In the genomic region with DNA sequence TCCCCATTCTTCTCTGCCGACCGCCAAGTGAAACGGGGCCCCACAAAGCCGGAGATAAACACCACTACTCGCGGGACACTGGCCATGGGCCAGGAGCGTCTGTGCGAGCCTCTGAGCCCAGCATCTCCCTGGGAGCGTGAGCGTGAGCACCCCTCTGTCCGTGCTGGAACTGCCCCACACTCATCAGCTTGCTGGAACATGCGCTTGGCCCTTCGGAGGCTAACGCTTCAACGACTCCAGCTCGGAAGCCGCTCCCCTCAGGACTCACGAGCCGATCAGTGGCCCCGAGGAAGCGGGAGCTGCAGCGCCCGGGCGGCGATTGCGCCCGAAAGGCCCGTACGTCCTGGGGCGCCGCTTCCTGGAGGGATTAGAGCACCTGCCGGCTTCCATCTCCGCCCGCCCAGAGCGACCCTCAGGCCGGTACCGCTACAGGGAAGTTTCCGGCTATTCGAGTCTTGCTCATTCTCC, we compare ENCODE assay signal across 7 cellular contexts. TPM values are rescaled to one million over a fixed set of nuclear protein-coding genes. Genes with fewer than 3 reads are reported as not detected.
A peak's percentile ranks its signal among the peaks of the same experiment; 100 is the strongest.
DNase-seq lines count a peak whose midpoint lies in the region; ATAC-seq, FAIRE-seq and TF ChIP-seq lines count a peak whose summit lies in the region.

No MANE protein-coding gene starts in this region.

- no peak overlapping the region for H3K27ac Mint-ChIP-seq in mesothelial cell of epicardium

- TF ChIP-seq CTCF in GM12865 (IDR thresholded peaks at IDR 0.05; ENCODE audit: insufficient read depth, low read depth, low read length, missing control alignments) (no peak), H1 (IDR thresholded peaks at IDR 0.05; ENCODE audit: control extremely low read depth in 1 of 3, insufficient read depth in 1 of 3, low read depth in 1 of 3, low read length in 3 of 3) (no peak), mesothelial cell of epicardium (IDR thresholded peaks at IDR 0.05; ENCODE audit: unreplicated experiment) (no peak)

- no peaks in the 10 kb centered on the region for H3K79me2 ChIP-seq in H1 (ENCODE audit: control insufficient read depth in 1 of 2, insufficient read depth in 2 of 2, low read length in 2 of 2)

- 3% methylated on average over 39 of the region's 39 CpGs; no CpG with 5 or more reads in 1 of the 2 experiments for WGBS in H1 (ENCODE audit: extremely low coverage in 1 of 2, insufficient coverage in 1 of 2, insufficient read length in 1 of 2, insufficient replicate concordance in 2 of 2, low coverage in 1 of 2, low lambda C conversion rate in 2 of 2, missing lambda C conversion rate in 1 of 2), 2 experiments
- 1 to 2% methylated on average over 39 of the region's 39 CpGs for WGBS in aorta, 2 donors

- no peak overlapping the region for H4K5ac ChIP-seq in H1 (ENCODE audit: insufficient read length, low read depth, low read length)

- H2AFZ ChIP-seq in H1 (ENCODE audit: low read length): no peak overlapping the region

- H3K4me3 Mint-ChIP-seq in mesothelial cell of epicardium: peak overlapping the region; percentile 64

- H3K79me1 ChIP-seq in H1 (ENCODE audit: low read depth, low read length): no peaks in the 10 kb centered on the region

- no peak overlapping the region; the same call in 1 of the 2 replicates for H2BK5ac ChIP-seq in H1 (ENCODE audit: low read depth, low read length)

- H3K9me3 ChIP-seq in H1 (ENCODE audit: insufficient read depth in 2 of 2, low read depth in 1 of 2, low read length in 1 of 2) (no peaks in the 10 kb centered on the region), aorta (ENCODE audit: control insufficient read depth, low read length) (no peaks in the 10 kb centered on the region)

- H3K4me3 ChIP-seq in GM12865 (ENCODE audit: low read depth, low read length): peak overlapping the region; percentile 45
- H3K4me3 ChIP-seq in H1 (ENCODE audit: extremely low read depth in 1 of 4, insufficient read depth in 2 of 4, low read depth in 3 of 4, low read length in 4 of 4): peak overlapping the region; percentile 32 to 71 (median 66)
- H3K4me3 ChIP-seq in aorta (ENCODE audit: low read length in 2 of 2): peak overlapping the region; percentile 2 to 30

- no peak overlapping the region for H2BK120ac ChIP-seq in H1 (replicated peaks; ENCODE audit: low read depth, low read length)

- H3K36me3 ChIP-seq in H1 (ENCODE audit: control insufficient read depth in 2 of 4, insufficient read depth in 4 of 4, low read length in 3 of 4) (no peaks in the 10 kb centered on the region), aorta (ENCODE audit: control insufficient read depth in 1 of 2, insufficient read depth in 2 of 2, low read length in 1 of 2) (no peaks in the 10 kb centered on the region)

- TF ChIP-seq RAD21 in H1 (IDR thresholded peaks at IDR 0.05 in 1 of 2, conservative IDR thresholded peaks at IDR 0.05 in 1 of 2; ENCODE audit: low read depth in 2 of 2, low read length in 2 of 2): no peak

- H3K14ac ChIP-seq in H1 (ENCODE audit: insufficient read length): no peak overlapping the region

- H3K27me3 Mint-ChIP-seq in mesothelial cell of epicardium (ENCODE audit: low read depth): peaks cover 74% of the 10 kb centered on the region

- no peak overlapping the region for H3K23ac ChIP-seq in H1 (ENCODE audit: insufficient read length)

- H2BK20ac ChIP-seq in H1 (ENCODE audit: low read length): no peak overlapping the region

- CTCF ChIA-PET in H1 (lab: Charles Lee; ENCODE audit: partially characterized antibody): interaction anchor here (0.6 to 11.7 kb wide), 14 partner anchors 9 to 458 kb away, joined by 3 to 276 read pairs (median 10); no protein-coding TSS in a partner anchor

- no peak overlapping the region for H3K4ac ChIP-seq in H1 (replicated peaks; ENCODE audit: insufficient read length, low read depth, low read length)

- H2BK15ac ChIP-seq in H1 (ENCODE audit: low read length): peak overlapping the region; percentile 88; the same call in 1 of the 2 replicates

- intact Hi-C loops in aorta (cut with DNase I): loop anchor here (5.0 kb wide), 3 partner anchors 70 to 140 kb away; no protein-coding TSS in a partner anchor

- H3K4me1 ChIP-seq in H1 (replicated peaks in 1 of 4; ENCODE audit: control insufficient read depth in 3 of 4, insufficient read depth in 4 of 4, low read length in 3 of 4): peaks cover 16 to 18% (median 17%) of the 10 kb centered on the region in 4 experiments
- no peaks in the 10 kb centered on the region for H3K4me1 ChIP-seq in aorta (ENCODE audit: control insufficient read depth in 1 of 2, insufficient read depth in 2 of 2, low read length in 2 of 2)

- peaks cover 18% of the 10 kb centered on the region for H3K4me1 Mint-ChIP-seq in mesothelial cell of epicardium

- H2AK5ac ChIP-seq in H1 (ENCODE audit: low read depth, low read length): no peak overlapping the region

- no peak for TF ChIP-seq EP300 in H1 (IDR thresholded peaks at IDR 0.05; ENCODE audit: borderline replicate concordance in 1 of 2, low read depth in 2 of 2, low read length in 2 of 2)

- no peaks in the 10 kb centered on the region for H3K36me3 Mint-ChIP-seq in mesothelial cell of epicardium

- H3K56ac ChIP-seq in H1 (replicated peaks; ENCODE audit: insufficient read length, low read depth, low read length): no peak overlapping the region

- DNase-seq in GM12865 (ENCODE audit: low read depth): peak; percentile 40
- DNase-seq in RPMI7951 (ENCODE audit: low read depth): peak; percentile 11
- DNase-seq in H1 (ENCODE audit: low read depth in 1 of 2, low spot score in 2 of 2): peak; percentile 34 to 73
- peak in 1 of 2 experiments; percentile 54 for DNase-seq in mesothelial cell of epicardium (ENCODE audit: low spot score in 2 of 2, unreplicated experiment in 2 of 2)
- DNase-seq in aorta: no peak
- no peak for DNase-seq in OCI-M2 (lab: John Stamatoyannopoulos, UW; ENCODE audit: unreplicated experiment)
- no peak for DNase-seq in SK-N-DZ (ENCODE audit: low spot score)

- H3K27ac ChIP-seq in H1 (ENCODE audit: low read depth, low read length) (no peak overlapping the region), aorta (ENCODE audit: low read depth in 1 of 2, low read length in 2 of 2) (no peak overlapping the region)

- peaks cover 18% of the 10 kb centered on the region for H3K23me2 ChIP-seq in H1 (ENCODE audit: low read depth, low read length)

- no peak overlapping the region for H4K8ac ChIP-seq in H1 (ENCODE audit: extremely low read depth, insufficient read depth, low read length)

- H2BK12ac ChIP-seq in H1 (ENCODE audit: low read depth, low read length): no peak overlapping the region

- no peak for FAIRE-seq in H1 (lab: Jason Lieb, UNC)

- H3K9me3 Mint-ChIP-seq in mesothelial cell of epicardium: no peaks in the 10 kb centered on the region

- peaks cover 7 to 13% of the 10 kb centered on the region in 2 experiments for H4K20me1 ChIP-seq in H1 (replicated peaks in 1 of 2; ENCODE audit: control insufficient read depth in 1 of 2, insufficient read depth in 2 of 2, low read length in 2 of 2)

- no peak overlapping the region for H4K91ac ChIP-seq in H1 (replicated peaks; ENCODE audit: insufficient read length, low read length)

- H3K27me3 ChIP-seq in H1 (replicated peaks in 1 of 4; ENCODE audit: control insufficient read depth in 3 of 4, extremely low read depth in 1 of 4, insufficient read depth in 3 of 4, low read length in 3 of 4): peaks cover 10 to 34% (median 26%) of the 10 kb centered on the region in 4 experiments
- no peaks in the 10 kb centered on the region for H3K27me3 ChIP-seq in aorta (ENCODE audit: control insufficient read depth in 1 of 2, insufficient read depth in 2 of 2, low read length in 1 of 2)

- POLR2A ChIA-PET in H1 (lab: Charles Lee; ENCODE audit: partially characterized antibody): interaction anchor here (1.3 to 2.9 kb wide), 4 partner anchors 10 to 95 kb away, joined by 3 to 15 read pairs (median 6); no protein-coding TSS in a partner anchor

- TF ChIP-seq POLR2A in H1 (IDR thresholded peaks at IDR 0.05; ENCODE audit: control extremely low read depth in 1 of 2, low read depth in 2 of 2, low read length in 2 of 2): no peak

- H3K4me2 ChIP-seq in H1 (ENCODE audit: insufficient read depth in 1 of 2, low read depth in 2 of 2, low read length in 2 of 2): peak overlapping the region; percentile 85 to 90

- peak overlapping the region; percentile 66; the same call in 1 of the 2 replicates for H3K18ac ChIP-seq in H1 (ENCODE audit: extremely low read depth, low read length)

- ATAC-seq in aorta (ENCODE audit: low FRiP score): no peak

- H3K9ac ChIP-seq in H1 (replicated peaks in 1 of 4; ENCODE audit: extremely low read depth in 1 of 4, low read depth in 3 of 4, low read length in 3 of 4): peak overlapping the region in 1 of 4 experiments; percentile 3; a peak in 1 of 7 replicates

TF ChIP-seq in H1, 55 proteins besides CTCF, POLR2A, EP300 and RAD21 (continues in another document):
- TF ChIP-seq, protein P1, sequence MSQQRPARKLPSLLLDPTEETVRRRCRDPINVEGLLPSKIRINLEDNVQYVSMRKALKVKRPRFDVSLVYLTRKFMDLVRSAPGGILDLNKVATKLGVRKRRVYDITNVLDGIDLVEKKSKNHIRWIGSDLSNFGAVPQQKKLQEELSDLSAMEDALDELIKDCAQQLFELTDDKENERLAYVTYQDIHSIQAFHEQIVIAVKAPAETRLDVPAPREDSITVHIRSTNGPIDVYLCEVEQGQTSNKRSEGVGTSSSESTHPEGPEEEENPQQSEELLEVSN (IDR thresholded peaks at IDR 0.05): 0 out of 2 replicates have a peak, but pooled peaks have one; percentile 20
- TF ChIP-seq SUZ12 (IDR thresholded peaks at IDR 0.05; ENCODE audit: low read length) (peak; percentile 44; the same call in 1 of the 2 replicates), BRCA1 (IDR thresholded peaks at IDR 0.05; ENCODE audit: low read depth, low read length) (no peak), NANOG (IDR thresholded peaks at IDR 0.05; ENCODE audit: insufficient read depth, low read depth, low read length, poor library complexity, severe bottlenecking) (no peak), KDM4A (IDR thresholded peaks at IDR 0.05; ENCODE audit: low read depth, low read length, severe bottlenecking) (peak; percentile 24), CEBPB (IDR thresholded peaks at IDR 0.05; ENCODE audit: low read depth, low read length) (no peak)

RNA-seq across cellular contexts. Expression of gene TLL2, which starts 1.2 kb away (rescaled TPM):
- total RNA-seq in RPMI7951 (2014; rRNA removed; shearing (Covaris generic)): under 0.01 TPM in 1 of 2 replicates, not detected in the other
- total RNA-seq in H1 (2021; fragmentation: NEBNext Ultra II Directional; extraction: Animal tissue kit (Norgen Biotek cat#: 25700)): 3.0 and 3.2 TPM in 2 replicates
- 2.4 and 2.9 TPM in 2 replicates for polyA plus RNA-seq in H1 (2011; rRNA removed)
- polyA plus RNA-seq in H1 (2011; cell fraction: cytosol; rRNA removed): 2.7 TPM
- 5.3 TPM for polyA plus RNA-seq in H1 (2011; cell fraction: nucleus; rRNA removed)
- polyA plus RNA-seq in H1 (2012, experiment 1 of 2): 2.9 to 3.5 TPM (median 3.2 TPM) in 4 replicates
- polyA plus RNA-seq in H1 (2012, experiment 2 of 2): 0.66 TPM
- polyA plus RNA-seq in H1 (2013, experiment 1 of 2): 3.7 TPM
- polyA plus RNA-seq in H1 (2013, experiment 2 of 2): 3.8 TPM
- polyA minus RNA-seq in H1 (2011; rRNA and poly(A)+ RNA removed): 1.2 and 2.1 TPM in 2 replicates
- 1.7 TPM for polyA minus RNA-seq in H1 (2011; cell fraction: cytosol; rRNA and poly(A)+ RNA removed)
- 4.4 TPM for polyA minus RNA-seq in H1 (2011; cell fraction: nucleus; rRNA and poly(A)+ RNA removed)
- total RNA-seq in mesothelial cell of epicardium: 1.4 to 1.8 TPM (median 1.6 TPM) in 3 replicates
- under 1 TPM; 0.12 to 0.36 TPM for total RNA-seq in aorta
- not detected for polyA plus RNA-seq in aorta
- 0.51 TPM in 1 of 2 replicates, not detected in the other for polyA plus RNA-seq in SK-N-DZ (2014; cell fraction: cytosol; rRNA removed)
- 0.01 TPM in 1 of 2 replicates, not detected in the other for polyA plus RNA-seq in SK-N-DZ (2014; cell fraction: nucleus; rRNA removed)

Comparison
In these comparisons a context has a peak if more than half of its experiments do, and no peak if none do; other contexts are left out.
1. DNase-seq: peak in GM12865 (single experiment), RPMI7951 (single experiment) and H1 (2 of 2); none in aorta (0 of 2), OCI-M2 (single experiment) and SK-N-DZ (single experiment).
2. Peak in every context shown above with its lines, with median percentiles within 50 percentile points of each other: H3K4me3 ChIP-seq.